In genomic region chr19:34397853-34398252, GRCh38 we compare ENCODE assay signal across 35 cellular contexts.
"Had no signal": no experiment of that assay in that cellular context is flagged by ENCODE, and none has a peak within 500 bp of the region (broad histone marks: within the 10 kb centered on the region; RNA-seq: fewer than 3 reads in every experiment).

No MANE protein-coding gene starts in this region.

- H3K4me1 ChIP-seq: ascending aorta had no signal

- H3K27me3 ChIP-seq: adrenal gland, ascending aorta had no signal

- H3K4me3 Mint-ChIP-seq: activated B cell treated with CpG ODN at 0.5 μM for 24 hours; activated CD4-positive, alpha-beta memory T cell treated with anti-CD3 and anti-CD28 coated beads for 36 hours; activated CD4-positive, alpha-beta T cell treated with anti-CD3 and anti-CD28 coated beads, Interleukin-2, amount 10 ng/mL, durations not matched to agents 24 days and 14 days; activated CD8-positive, alpha-beta T cell treated with anti-CD3 and anti-CD28 coated beads for 36 hours; activated naive CD4-positive, alpha-beta T cell treated with anti-CD3 and anti-CD28 coated beads for 36 hours; activated naive CD8-positive, alpha-beta T cell treated with anti-CD3 and anti-CD28 coated beads for 36 hours; activated T-cell treated with anti-CD3 and anti-CD28 coated beads, Interleukin-2, amount 50 U/mL, for 4 hours; activated T-cell treated with anti-CD3 and anti-CD28 coated beads, Interleukin-2, amount 50 U/mL, for 72 hours; activated T-helper 1 cell treated with anti-CD3 and anti-CD28 coated beads, Interleukin-12 subunit alpha, Interleukin-12 subunit beta, Interleukin-2, Interleukin-4 antibody, amounts not matched to agents 30 ng/mL and 10 ng/mL and 1 ng/mL, durations not matched to agents 14 hours and 24 hours and 36 hours; activated T-helper 17 cell treated with anti-CD3 and anti-CD28 coated beads, Interleukin-2, amount 50 U/mL, for 72 hours; brain; T-helper 1 cell treated with Interleukin-12 subunit alpha and Interleukin-12 subunit beta and Interleukin-4 antibody, amounts not matched to agents 30 μg/mL and 1 μg/mL, for 36 hours; T-helper 2 cell treated with Interferon-gamma antibody and Interleukin-4, amounts not matched to agents 5 μg/mL and 100 μg/mL, for 36 hours had no signal

- H3K9me3 ChIP-seq: adrenal gland, ascending aorta had no signal

- H3K27me3 Mint-ChIP-seq: activated B cell treated with CpG ODN at 0.5 μM for 24 hours; activated CD4-positive, alpha-beta memory T cell treated with anti-CD3 and anti-CD28 coated beads for 36 hours; activated CD4-positive, alpha-beta T cell treated with anti-CD3 and anti-CD28 coated beads, Interleukin-2, amount 10 ng/mL, durations not matched to agents 24 days and 14 days; activated CD8-positive, alpha-beta T cell treated with anti-CD3 and anti-CD28 coated beads for 36 hours; activated naive CD8-positive, alpha-beta T cell treated with anti-CD3 and anti-CD28 coated beads for 36 hours; activated T-helper 17 cell treated with anti-CD3 and anti-CD28 coated beads, Interleukin-2, amount 50 U/mL, for 72 hours; brain had no signal

- H3K27ac ChIP-seq: ascending aorta, VCaP had no signal

- FAIRE-seq: TTC549 had no signal

- H3K9me3 Mint-ChIP-seq: activated B cell treated with CpG ODN at 0.5 μM for 24 hours; activated CD4-positive, alpha-beta memory T cell treated with anti-CD3 and anti-CD28 coated beads for 36 hours; activated CD4-positive, alpha-beta T cell treated with anti-CD3 and anti-CD28 coated beads, Interleukin-2, amount 10 ng/mL, durations not matched to agents 24 days and 14 days; activated CD8-positive, alpha-beta T cell treated with anti-CD3 and anti-CD28 coated beads for 36 hours; activated naive CD4-positive, alpha-beta T cell treated with anti-CD3 and anti-CD28 coated beads for 36 hours; activated naive CD4-positive, alpha-beta T cell treated with anti-CD3 and anti-CD28 coated beads, Interleukin-2, amount 50 U/mL, for 72 hours; activated naive CD8-positive, alpha-beta T cell treated with anti-CD3 and anti-CD28 coated beads for 36 hours; activated T-cell treated with anti-CD3 and anti-CD28 coated beads, Interleukin-2, amount 50 U/mL, for 4 hours; activated T-cell treated with anti-CD3 and anti-CD28 coated beads, Interleukin-2, amount 50 U/mL, for 72 hours; activated T-helper 1 cell treated with anti-CD3 and anti-CD28 coated beads, Interleukin-12 subunit alpha, Interleukin-12 subunit beta, Interleukin-2, Interleukin-4 antibody, amounts not matched to agents 30 ng/mL and 10 ng/mL and 1 ng/mL, durations not matched to agents 14 hours and 24 hours and 36 hours; activated T-helper 17 cell treated with anti-CD3 and anti-CD28 coated beads, Interleukin-2, amount 50 U/mL, for 72 hours; brain; T-helper 1 cell treated with Interleukin-12 subunit alpha and Interleukin-12 subunit beta and Interleukin-4 antibody, amounts not matched to agents 30 μg/mL and 1 μg/mL, for 36 hours; T-helper 2 cell treated with Interferon-gamma antibody and Interleukin-4, amounts not matched to agents 5 μg/mL and 100 μg/mL, for 36 hours had no signal

- DNase-seq: activated B cell treated with CpG ODN at 0.5 μM for 24 hours; activated CD4-positive, alpha-beta memory T cell treated with anti-CD3 and anti-CD28 coated beads for 36 hours; activated CD4-positive, alpha-beta T cell treated with anti-CD3 and anti-CD28 coated beads for 4 hours; activated CD4-positive, alpha-beta T cell treated with anti-CD3 and anti-CD28 coated beads, Interleukin-2, amount 10 ng/mL, durations not matched to agents 24 days and 14 days; activated CD4-positive, alpha-beta T cell treated with anti-CD3 and anti-CD28 coated beads, Interleukin-2, amount 50 U/mL, for 1 hour; activated CD4-positive, alpha-beta T cell treated with anti-CD3 and anti-CD28 coated beads, Interleukin-2, amount 50 U/mL, for 4 hours; activated CD4-positive, CD25-positive, alpha-beta regulatory T cell treated with anti-CD3 and anti-CD28 coated beads, Interleukin-2, amount 50 U/mL, for 72 hours; activated CD8-positive, alpha-beta memory T cell treated with anti-CD3 and anti-CD28 coated beads, Interleukin-2, amount 50 U/mL, for 4 hours; activated CD8-positive, alpha-beta T cell treated with anti-CD3 and anti-CD28 coated beads for 36 hours; activated effector memory CD4-positive, alpha-beta T cell treated with anti-CD3 and anti-CD28 coated beads, Interleukin-2, amount 50 U/mL, for 16 hours; activated gamma-delta T cell treated with Interleukin-2 at 50 U/mL for 16 hours; activated naive CD4-positive, alpha-beta T cell; activated naive CD4-positive, alpha-beta T cell treated with anti-CD3 and anti-CD28 coated beads for 36 hours; activated naive CD4-positive, alpha-beta T cell treated with anti-CD3 and anti-CD28 coated beads, Interleukin-2, amount 50 U/mL, for 16 hours; activated naive CD8-positive, alpha-beta T cell treated with anti-CD3 and anti-CD28 coated beads for 36 hours; activated T-cell treated with anti-CD3 and anti-CD28 coated beads for 4 hours; activated T-cell treated with anti-CD3 and anti-CD28 coated beads, Interleukin-2, amount 50 U/mL, for 1 hour; activated T-cell treated with anti-CD3 and anti-CD28 coated beads, Interleukin-2, amount 50 U/mL, for 4 hours; activated T-cell treated with anti-CD3 and anti-CD28 coated beads, Interleukin-2, amount 50 U/mL, for 72 hours; amygdala; anterior cingulate cortex; central memory CD4-positive, alpha-beta T cell; T-helper 1 cell; T-helper 2 cell; T-helper 9 cell had no signal

- ATAC-seq: activated CD8-positive, alpha-beta T cell treated with anti-CD3 and anti-CD28 coated beads for 36 hours; activated naive CD4-positive, alpha-beta T cell treated with anti-CD3 and anti-CD28 coated beads, Interleukin-2, amount 50 U/mL, for 72 hours; activated T-cell treated with anti-CD3 and anti-CD28 coated beads, Interleukin-2, amount 50 U/mL, for 4 hours; activated T-cell treated with anti-CD3 and anti-CD28 coated beads, Interleukin-2, amount 50 U/mL, for 72 hours; activated T-helper 17 cell treated with anti-CD3 and anti-CD28 coated beads, Interleukin-2, amount 50 U/mL, for 72 hours had no signal

- H3K4me3 ChIP-seq: adrenal gland, ascending aorta had no signal

- H3K27ac Mint-ChIP-seq: activated B cell treated with CpG ODN at 0.5 μM for 24 hours; activated naive CD4-positive, alpha-beta T cell treated with anti-CD3 and anti-CD28 coated beads for 36 hours; activated naive CD8-positive, alpha-beta T cell treated with anti-CD3 and anti-CD28 coated beads for 36 hours; activated T-cell treated with anti-CD3 and anti-CD28 coated beads, Interleukin-2, amount 50 U/mL, for 72 hours; activated T-helper 17 cell treated with anti-CD3 and anti-CD28 coated beads, Interleukin-2, amount 50 U/mL, for 72 hours had no signal

- H3K4me1 Mint-ChIP-seq: activated B cell treated with CpG ODN at 0.5 μM for 24 hours; activated naive CD8-positive, alpha-beta T cell treated with anti-CD3 and anti-CD28 coated beads for 36 hours; activated T-helper 17 cell treated with anti-CD3 and anti-CD28 coated beads, Interleukin-2, amount 50 U/mL, for 72 hours; brain had no signal
